Comparison of ENCODE assay signal across 1 cellular context in the genomic region with DNA sequence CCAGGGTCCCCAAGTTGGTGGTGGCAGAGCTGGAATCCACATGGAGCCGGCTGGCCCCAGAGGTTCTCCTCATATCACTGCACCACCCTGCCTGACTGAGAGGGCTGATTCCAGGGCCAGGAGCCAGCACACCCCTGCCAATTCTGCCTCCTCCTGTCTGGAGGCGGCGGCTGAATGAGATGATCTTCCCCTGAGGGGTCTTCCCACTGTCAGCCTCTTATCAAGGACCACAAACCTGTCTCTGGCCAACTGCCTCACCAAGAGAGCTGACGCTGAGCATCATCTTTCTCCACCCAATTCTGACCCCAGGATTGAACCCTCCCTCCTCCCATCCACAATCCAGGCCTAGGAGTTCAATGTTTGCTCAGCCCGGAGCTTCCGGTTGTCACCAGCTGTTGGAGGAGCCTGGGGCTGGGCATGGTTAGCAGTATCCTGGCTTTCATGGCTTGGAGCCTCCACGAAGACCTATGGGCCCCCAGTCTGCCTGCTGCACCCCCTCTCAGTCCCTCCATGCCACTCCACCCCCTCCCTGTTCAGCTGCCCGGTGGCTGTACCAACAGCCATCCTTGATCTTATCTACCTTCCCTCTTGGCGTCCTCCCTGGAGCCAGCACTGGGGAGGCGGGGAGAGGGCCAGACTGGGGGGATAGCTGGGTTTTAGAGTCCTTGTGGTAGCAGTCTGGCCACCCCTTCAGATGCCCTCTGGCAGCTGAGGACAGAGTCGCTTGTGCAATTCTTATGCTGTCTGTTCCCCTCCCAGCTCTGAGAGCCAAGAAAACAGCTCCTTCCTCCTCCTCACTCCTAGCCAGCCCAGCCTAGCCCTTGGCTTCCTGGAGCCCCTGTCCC.
TF ChIP-seq lines count a peak whose summit lies in the region.

No MANE protein-coding gene starts in this region.

TF ChIP-seq in A549, 52 proteins besides CTCF, POLR2A, EP300 and RAD21 (continued from another document):
- TF ChIP-seq, protein P1, sequence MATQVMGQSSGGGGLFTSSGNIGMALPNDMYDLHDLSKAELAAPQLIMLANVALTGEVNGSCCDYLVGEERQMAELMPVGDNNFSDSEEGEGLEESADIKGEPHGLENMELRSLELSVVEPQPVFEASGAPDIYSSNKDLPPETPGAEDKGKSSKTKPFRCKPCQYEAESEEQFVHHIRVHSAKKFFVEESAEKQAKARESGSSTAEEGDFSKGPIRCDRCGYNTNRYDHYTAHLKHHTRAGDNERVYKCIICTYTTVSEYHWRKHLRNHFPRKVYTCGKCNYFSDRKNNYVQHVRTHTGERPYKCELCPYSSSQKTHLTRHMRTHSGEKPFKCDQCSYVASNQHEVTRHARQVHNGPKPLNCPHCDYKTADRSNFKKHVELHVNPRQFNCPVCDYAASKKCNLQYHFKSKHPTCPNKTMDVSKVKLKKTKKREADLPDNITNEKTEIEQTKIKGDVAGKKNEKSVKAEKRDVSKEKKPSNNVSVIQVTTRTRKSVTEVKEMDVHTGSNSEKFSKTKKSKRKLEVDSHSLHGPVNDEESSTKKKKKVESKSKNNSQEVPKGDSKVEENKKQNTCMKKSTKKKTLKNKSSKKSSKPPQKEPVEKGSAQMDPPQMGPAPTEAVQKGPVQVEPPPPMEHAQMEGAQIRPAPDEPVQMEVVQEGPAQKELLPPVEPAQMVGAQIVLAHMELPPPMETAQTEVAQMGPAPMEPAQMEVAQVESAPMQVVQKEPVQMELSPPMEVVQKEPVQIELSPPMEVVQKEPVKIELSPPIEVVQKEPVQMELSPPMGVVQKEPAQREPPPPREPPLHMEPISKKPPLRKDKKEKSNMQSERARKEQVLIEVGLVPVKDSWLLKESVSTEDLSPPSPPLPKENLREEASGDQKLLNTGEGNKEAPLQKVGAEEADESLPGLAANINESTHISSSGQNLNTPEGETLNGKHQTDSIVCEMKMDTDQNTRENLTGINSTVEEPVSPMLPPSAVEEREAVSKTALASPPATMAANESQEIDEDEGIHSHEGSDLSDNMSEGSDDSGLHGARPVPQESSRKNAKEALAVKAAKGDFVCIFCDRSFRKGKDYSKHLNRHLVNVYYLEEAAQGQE (IDR thresholded peaks at IDR 0.05), result no peak
- no peak for TF ChIP-seq FOSL2 (IDR thresholded peaks at IDR 0.05)
- peak; percentile 56 for TF ChIP-seq FOSL2 (CRISPR knock-in tag; IDR thresholded peaks at IDR 0.05)
- TF ChIP-seq, protein P2, sequence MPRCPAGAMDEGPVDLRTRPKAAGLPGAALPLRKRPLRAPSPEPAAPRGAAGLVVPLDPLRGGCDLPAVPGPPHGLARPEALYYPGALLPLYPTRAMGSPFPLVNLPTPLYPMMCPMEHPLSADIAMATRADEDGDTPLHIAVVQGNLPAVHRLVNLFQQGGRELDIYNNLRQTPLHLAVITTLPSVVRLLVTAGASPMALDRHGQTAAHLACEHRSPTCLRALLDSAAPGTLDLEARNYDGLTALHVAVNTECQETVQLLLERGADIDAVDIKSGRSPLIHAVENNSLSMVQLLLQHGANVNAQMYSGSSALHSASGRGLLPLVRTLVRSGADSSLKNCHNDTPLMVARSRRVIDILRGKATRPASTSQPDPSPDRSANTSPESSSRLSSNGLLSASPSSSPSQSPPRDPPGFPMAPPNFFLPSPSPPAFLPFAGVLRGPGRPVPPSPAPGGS (IDR thresholded peaks at IDR 0.05), result 0 out of 3 replicates have a peak, but pooled peaks have one; percentile 33
- TF ChIP-seq JUNB (IDR thresholded peaks at IDR 0.05), result peak; percentile 40; the same call in 1 of the 2 replicates
- no peak for TF ChIP-seq PHF8 (IDR thresholded peaks at IDR 0.05; ENCODE audit: borderline replicate concordance, low read depth)
- no peak for TF ChIP-seq RCOR1 (IDR thresholded peaks at IDR 0.05; ENCODE audit: low read depth, low read length)
- TF ChIP-seq MAFK (IDR thresholded peaks at IDR 0.05; ENCODE audit: partially characterized antibody), result no peak
- TF ChIP-seq, protein P3, sequence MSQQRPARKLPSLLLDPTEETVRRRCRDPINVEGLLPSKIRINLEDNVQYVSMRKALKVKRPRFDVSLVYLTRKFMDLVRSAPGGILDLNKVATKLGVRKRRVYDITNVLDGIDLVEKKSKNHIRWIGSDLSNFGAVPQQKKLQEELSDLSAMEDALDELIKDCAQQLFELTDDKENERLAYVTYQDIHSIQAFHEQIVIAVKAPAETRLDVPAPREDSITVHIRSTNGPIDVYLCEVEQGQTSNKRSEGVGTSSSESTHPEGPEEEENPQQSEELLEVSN (IDR thresholded peaks at IDR 0.05; ENCODE audit: borderline replicate concordance, low read depth), result peak; percentile 83
- no peak for TF ChIP-seq SREBF2 (IDR thresholded peaks at IDR 0.05)
- TF ChIP-seq ZNF302 (CRISPR knock-in tag; IDR thresholded peaks at IDR 0.05), result peak; percentile 91
- TF ChIP-seq NFE2L2 (conservative IDR thresholded peaks at IDR 0.05; ENCODE audit: low read length), result no peak
- no peak for TF ChIP-seq EHMT2 (IDR thresholded peaks at IDR 0.05; ENCODE audit: low read depth)
- TF ChIP-seq CBX8 (IDR thresholded peaks at IDR 0.05), result no peak
- peak; percentile 94 for TF ChIP-seq EHF (CRISPR knock-in tag; IDR thresholded peaks at IDR 0.05)
- TF ChIP-seq, protein P4, sequence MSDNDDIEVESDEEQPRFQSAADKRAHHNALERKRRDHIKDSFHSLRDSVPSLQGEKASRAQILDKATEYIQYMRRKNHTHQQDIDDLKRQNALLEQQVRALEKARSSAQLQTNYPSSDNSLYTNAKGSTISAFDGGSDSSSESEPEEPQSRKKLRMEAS (IDR thresholded peaks at IDR 0.05), result peak; percentile 93
- no peak for TF ChIP-seq KDM1A (IDR thresholded peaks at IDR 0.05; ENCODE audit: low read depth)
- TF ChIP-seq, protein P5, sequence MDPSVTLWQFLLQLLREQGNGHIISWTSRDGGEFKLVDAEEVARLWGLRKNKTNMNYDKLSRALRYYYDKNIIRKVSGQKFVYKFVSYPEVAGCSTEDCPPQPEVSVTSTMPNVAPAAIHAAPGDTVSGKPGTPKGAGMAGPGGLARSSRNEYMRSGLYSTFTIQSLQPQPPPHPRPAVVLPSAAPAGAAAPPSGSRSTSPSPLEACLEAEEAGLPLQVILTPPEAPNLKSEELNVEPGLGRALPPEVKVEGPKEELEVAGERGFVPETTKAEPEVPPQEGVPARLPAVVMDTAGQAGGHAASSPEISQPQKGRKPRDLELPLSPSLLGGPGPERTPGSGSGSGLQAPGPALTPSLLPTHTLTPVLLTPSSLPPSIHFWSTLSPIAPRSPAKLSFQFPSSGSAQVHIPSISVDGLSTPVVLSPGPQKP (IDR thresholded peaks at IDR 0.05; ENCODE audit: low read depth, low read length), result no peak
- TF ChIP-seq CEBPB (IDR thresholded peaks at IDR 0.05), result peak; percentile 83 to 90
- no peak for TF ChIP-seq CBX2 (IDR thresholded peaks at IDR 0.05; ENCODE audit: borderline replicate concordance, low read depth)
- TF ChIP-seq RFX5 (IDR thresholded peaks at IDR 0.05), result no peak
- TF ChIP-seq TFCP2L1 (CRISPR knock-in tag; IDR thresholded peaks at IDR 0.05), result peak; percentile 61; the same call in 1 of the 2 replicates
